In the genomic region with DNA sequence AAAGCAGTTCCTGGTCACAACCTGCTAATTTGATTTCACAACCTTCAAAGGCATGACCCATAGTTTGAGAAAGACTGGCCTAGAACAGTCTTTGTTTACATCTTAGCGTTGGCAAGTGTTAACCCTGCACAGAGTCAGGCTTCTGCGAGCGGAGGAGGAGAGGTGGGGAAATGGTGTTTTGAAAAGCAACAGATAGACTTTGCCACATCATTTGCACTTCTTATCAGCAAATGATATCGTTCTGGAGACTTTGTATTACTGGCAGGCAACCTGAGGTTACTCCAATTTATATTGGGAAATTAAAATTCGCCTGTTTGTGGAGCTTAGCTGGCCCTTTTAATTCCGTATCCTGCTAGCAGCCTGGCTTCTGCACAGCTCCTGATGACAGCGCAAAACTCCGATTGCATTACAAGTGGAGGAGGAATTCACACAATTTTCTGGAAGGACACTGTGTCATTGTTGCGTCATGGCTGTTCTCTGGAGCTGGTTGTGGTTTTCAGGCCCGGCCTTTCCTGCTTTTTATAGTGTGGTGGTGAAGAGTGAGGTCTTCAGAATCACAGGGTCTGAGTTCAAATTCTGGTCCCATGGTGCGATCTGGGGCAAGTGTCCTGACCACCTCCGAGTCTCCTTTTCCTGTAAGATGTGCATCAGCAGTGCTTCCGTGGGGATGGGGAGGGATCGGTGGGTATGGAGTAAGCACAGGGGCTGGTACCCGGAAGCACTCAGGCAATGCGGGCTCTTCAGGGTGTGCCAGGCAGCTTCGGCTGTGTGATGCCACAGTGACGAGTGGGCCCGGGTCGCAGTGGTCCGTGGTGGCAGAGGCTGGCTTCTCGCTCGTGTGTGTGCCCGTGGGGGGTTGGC, we compare ENCODE assay signal across 8 cellular contexts. TPM values are rescaled to one million over a fixed set of nuclear protein-coding genes. Genes with fewer than 3 reads are reported as not detected.
DNase-seq lines count a peak whose midpoint lies in the region; ATAC-seq, FAIRE-seq and TF ChIP-seq lines count a peak whose summit lies in the region.

No MANE protein-coding gene starts in this region.

- ATAC-seq in HG03159 (IDR thresholded peaks at IDR 0.05; ENCODE audit: unreplicated experiment) (no peak), HG02885 (IDR thresholded peaks at IDR 0.05; ENCODE audit: poor library complexity, unreplicated experiment) (no peak)
- ATAC-seq in activated CD4-positive, CD25-positive, alpha-beta regulatory T cell treated with anti-CD3 and anti-CD28 coated beads, Interleukin-2, amount 50 U/mL, for 24 hours, result no peak

- H3K36me3 ChIP-seq in small intestine (ENCODE audit: control insufficient read depth in 2 of 2, insufficient read depth in 2 of 2, low read length in 2 of 2), result no peaks in the 10 kb centered on the region

- no peaks in the 10 kb centered on the region for H3K27me3 ChIP-seq in small intestine (ENCODE audit: control insufficient read depth in 2 of 2, insufficient read depth in 2 of 2, low read length in 2 of 2)

- H3K27ac ChIP-seq in small intestine (ENCODE audit: low read depth in 1 of 2, low read length in 1 of 2), result peak overlapping the region; percentile 84 to 97

- peaks cover 18% of the 10 kb centered on the region in 2 donors for H3K4me1 ChIP-seq in small intestine (ENCODE audit: control insufficient read depth in 2 of 2, insufficient read depth in 1 of 2, low read depth in 1 of 2, low read length in 1 of 2)

- POLR2A ChIA-PET in HEK293T (lab: Yijun Ruan, JAX), result no interaction called here

- DNase-seq in HCEC 1CT, result peak; percentile 98
- DNase-seq in amniotic epithelial cell (ENCODE audit: low read depth), result peak; percentile 100
- peak; percentile 21 to 85 for DNase-seq in hippocampal formation (lab: John Stamatoyannopoulos, UW)
- DNase-seq in small intestine, result peak; percentile 82
- no peak for DNase-seq in HEK293T (ENCODE audit: extremely low spot score)

- WGBS in small intestine, 3 donors, result 28 to 60% (median 42%) methylated on average over 24 of the region's 24 CpGs

- no peak for FAIRE-seq in small intestine (lab: Jason Lieb, UNC)

- H3K4me3 ChIP-seq in small intestine (ENCODE audit: low read depth in 1 of 2, low read length in 2 of 2), result no peak overlapping the region

- CTCF ChIA-PET in HEK293T (lab: Yijun Ruan, JAX), result no interaction called here

- no peaks in the 10 kb centered on the region for H3K9me3 ChIP-seq in small intestine (ENCODE audit: control insufficient read depth, low read depth)

TF ChIP-seq in HEK293T, 16 proteins besides CTCF, POLR2A, EP300 and RAD21:
- no peak for TF ChIP-seq L3MBTL2 (conservative IDR thresholded peaks at IDR 0.05)
- no peak for TF ChIP-seq ELF4 (IDR thresholded peaks at IDR 0.05)
- no peak for TF ChIP-seq BHLHE40 (IDR thresholded peaks at IDR 0.05; ENCODE audit: borderline replicate concordance)
- TF ChIP-seq FOXA1 (IDR thresholded peaks at IDR 0.05), result no peak
- TF ChIP-seq, protein P1, sequence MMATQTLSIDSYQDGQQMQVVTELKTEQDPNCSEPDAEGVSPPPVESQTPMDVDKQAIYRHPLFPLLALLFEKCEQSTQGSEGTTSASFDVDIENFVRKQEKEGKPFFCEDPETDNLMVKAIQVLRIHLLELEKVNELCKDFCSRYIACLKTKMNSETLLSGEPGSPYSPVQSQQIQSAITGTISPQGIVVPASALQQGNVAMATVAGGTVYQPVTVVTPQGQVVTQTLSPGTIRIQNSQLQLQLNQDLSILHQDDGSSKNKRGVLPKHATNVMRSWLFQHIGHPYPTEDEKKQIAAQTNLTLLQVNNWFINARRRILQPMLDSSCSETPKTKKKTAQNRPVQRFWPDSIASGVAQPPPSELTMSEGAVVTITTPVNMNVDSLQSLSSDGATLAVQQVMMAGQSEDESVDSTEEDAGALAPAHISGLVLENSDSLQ (IDR thresholded peaks at IDR 0.05), result no peak
- no peak for TF ChIP-seq NFRKB (IDR thresholded peaks at IDR 0.05)
- TF ChIP-seq HDGF (IDR thresholded peaks at IDR 0.05; ENCODE audit: borderline replicate concordance), result no peak
- no peak for TF ChIP-seq FOXM1 (IDR thresholded peaks at IDR 0.05; ENCODE audit: borderline replicate concordance)
- no peak for TF ChIP-seq ARNT (IDR thresholded peaks at IDR 0.05)
- no peak for TF ChIP-seq TARDBP (IDR thresholded peaks at IDR 0.05)
- TF ChIP-seq CTBP1 (IDR thresholded peaks at IDR 0.05; ENCODE audit: borderline replicate concordance), result no peak
- no peak for TF ChIP-seq SP1 (IDR thresholded peaks at IDR 0.05)
- no peak for TF ChIP-seq SUZ12 (IDR thresholded peaks at IDR 0.05)
- no peak for TF ChIP-seq LEF1 (IDR thresholded peaks at IDR 0.05; ENCODE audit: borderline replicate concordance)
TF ChIP-seq in HEK293T: peak in this region for 0.

RNA-seq across cellular contexts. Expression of a gene that starts 49.1 kb away (rescaled TPM):
- 10 to 100 TPM in 1 of 3 donors, 1 to 10 TPM in 1, under 1 TPM in 1; 0.89 to 35.1 (median 7.3) TPM for polyA plus RNA-seq in small intestine

RNA-seq across cellular contexts. Expression of a gene that starts 55.2 kb away (rescaled TPM):
- 1 to 10 TPM; 4.3 to 8.7 (median 8.1) TPM for polyA plus RNA-seq in small intestine
